15 cellular contexts compared by ENCODE assay signal in the genomic region with DNA sequence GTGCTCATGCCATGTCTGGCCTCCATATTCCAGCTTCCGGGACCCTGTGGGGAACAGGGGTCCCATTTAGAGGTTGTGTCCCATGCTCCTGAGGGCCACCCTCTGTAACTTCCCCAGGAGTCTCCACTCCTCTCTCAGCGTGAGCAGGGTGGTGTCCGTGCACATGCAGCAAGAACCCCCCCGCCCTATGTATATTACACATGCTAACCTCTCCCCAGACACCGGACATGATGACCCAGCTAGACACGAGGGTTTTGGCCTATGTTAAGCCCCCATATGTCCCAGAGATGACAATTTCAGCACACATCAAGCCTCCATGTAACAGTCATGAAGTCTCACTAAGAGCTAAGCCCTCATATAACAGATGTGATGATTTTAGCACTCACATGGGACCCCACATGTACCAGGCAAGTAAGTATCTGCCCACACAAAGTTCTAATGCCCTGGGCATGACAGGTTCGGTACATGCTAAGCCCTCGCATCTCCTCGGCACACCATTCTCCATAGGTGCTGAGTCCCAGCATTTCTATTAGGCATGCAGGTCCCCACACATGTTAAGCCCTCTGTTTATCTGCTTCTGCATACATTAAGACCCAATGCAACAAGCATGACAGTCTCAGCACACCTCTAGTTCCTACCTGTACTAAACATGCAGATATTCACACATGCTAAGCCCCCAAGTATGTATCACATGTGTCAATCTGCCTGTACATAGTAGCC. TPM values are rescaled to one million over a fixed set of nuclear protein-coding genes. Genes with fewer than 3 reads are reported as not detected.
DNase-seq lines count a peak whose midpoint lies in the region; ATAC-seq and TF ChIP-seq lines count a peak whose summit lies in the region.
"Had no signal": no experiment of that assay in that cellular context is flagged by ENCODE, and none has a peak within 500 bp of the region (broad histone marks: within the 10 kb centered on the region; RNA-seq: fewer than 3 reads in every experiment).

No MANE protein-coding gene starts in this region.

- peak overlapping the region in 2 of 3 donors; percentile 100 for H3K9ac ChIP-seq in skeletal muscle tissue (ENCODE audit: low read depth in 1 of 3, low read length in 3 of 3)

- H3F3A ChIP-seq in GM23338 (replicated peaks; ENCODE audit: low read depth) = peaks cover 22% of the 10 kb centered on the region

- TF ChIP-seq EP300 in esophagus muscularis mucosa (IDR thresholded peaks at IDR 0.05) = no peak

- H3K4me2 ChIP-seq in GM23338 = no peak overlapping the region

- H3K4me1 Mint-ChIP-seq in GM23338 = peaks cover 56% of the 10 kb centered on the region

- H3K79me2 ChIP-seq in GM23338 (replicated peaks; ENCODE audit: insufficient read depth) = peaks cover 19% of the 10 kb centered on the region

- H3K36me3 Mint-ChIP-seq in GM23338 (ENCODE audit: low read depth) = peaks cover 28% of the 10 kb centered on the region
- H3K36me3 Mint-ChIP-seq: stimulated activated memory B cell treated with anti-CD40 and anti-IgM and Interleukin-4, amounts not matched to agents 10 μg/mL and 1 μg/mL and 100 μg/mL, for 72 hours had no signal

- peaks cover 15% of the 10 kb centered on the region; the same call in 1 of the 2 replicates for H3K36me3 ChIP-seq in GM23338 (ENCODE audit: insufficient read depth)
- H3K36me3 ChIP-seq in SJSA1 = peaks cover 57% of the 10 kb centered on the region
- peaks cover 0 to 24% (median 21%) of the 10 kb centered on the region in 4 donors for H3K36me3 ChIP-seq in esophagus muscularis mucosa
- peaks cover 34 to 43% (median 37%) of the 10 kb centered on the region in 3 donors for H3K36me3 ChIP-seq in skeletal muscle tissue (ENCODE audit: control insufficient read depth in 3 of 3, insufficient read depth in 3 of 3, low read length in 3 of 3)
- H3K36me3 ChIP-seq in aorta (ENCODE audit: control insufficient read depth in 1 of 2, insufficient read depth in 2 of 2, low read length in 1 of 2) = no peaks in the 10 kb centered on the region

- TF ChIP-seq CTCF in GM23338 (conservative IDR thresholded peaks at IDR 0.05; ENCODE audit: low read depth in 2 of 2) (no peak), esophagus muscularis mucosa (IDR thresholded peaks at IDR 0.05) (no peak)

- no peaks in the 10 kb centered on the region for H3K9me2 ChIP-seq in GM23338 (ENCODE audit: insufficient read depth)

- H3K9me3 ChIP-seq in SJSA1 (replicated peaks) = no peaks in the 10 kb centered on the region
- no peaks in the 10 kb centered on the region for H3K9me3 ChIP-seq in esophagus muscularis mucosa
- H3K9me3 ChIP-seq in skeletal muscle tissue (ENCODE audit: control insufficient read depth in 3 of 3, low read length in 3 of 3) = no peaks in the 10 kb centered on the region
- no peaks in the 10 kb centered on the region for H3K9me3 ChIP-seq in aorta (ENCODE audit: control insufficient read depth, low read length)

- H2AFZ ChIP-seq in GM23338 = no peak overlapping the region

- DNase-seq in GM23338 (ENCODE audit: low spot score) (no peak), SJSA1 (ENCODE audit: low read depth in 1 of 2, low spot score in 2 of 2) (no peak), esophagus muscularis mucosa (ENCODE audit: extremely low spot score) (no peak), SKM-1 treated with dmso at 0.1 percent for 144 hours (lab: John Stamatoyannopoulos, UW; ENCODE audit: unreplicated experiment) (no peak), aorta (no peak)
- DNase-seq in activated CD4-positive, CD25-positive, alpha-beta regulatory T cell (lab: John Stamatoyannopoulos, UW) = no peak
- DNase-seq: activated B cell treated with CpG ODN at 0.5 μM for 24 hours; activated effector memory CD4-positive, alpha-beta T cell treated with anti-CD3 and anti-CD28 coated beads, Interleukin-2, amount 50 U/mL, for 16 hours; cortex of kidney; NCI-H446 treated with DMSO at 0.1 percent for 48 hours; stimulated activated CD4-positive, alpha-beta T cell treated with anti-CD3 and anti-CD28 coated beads, Interleukin-2, amount 100 ng/mL, for 24 hours had no signal

- H4K20me1 ChIP-seq in GM23338 (replicated peaks; ENCODE audit: insufficient read depth) = no peaks in the 10 kb centered on the region

- H3K27ac Mint-ChIP-seq in GM23338 = peak overlapping the region; percentile 44
- H3K27ac Mint-ChIP-seq: activated B cell treated with CpG ODN at 0.5 μM for 24 hours had no signal

- 79% methylated on average over 6 of the region's 9 CpGs for WGBS in esophagus muscularis mucosa
- WGBS in aorta, 2 donors = 84 to 87% methylated on average over 9 of the region's 9 CpGs

- peaks cover 25% of the 10 kb centered on the region for H3K27me3 Mint-ChIP-seq in GM23338 (ENCODE audit: insufficient read depth, low read depth, poor library complexity)
- H3K27me3 Mint-ChIP-seq: activated B cell treated with CpG ODN at 0.5 μM for 24 hours had no signal

- peak overlapping the region; percentile 96; the same call in 1 of the 2 replicates for H3K27ac ChIP-seq in GM23338 (ENCODE audit: low read depth)
- H3K27ac ChIP-seq in SJSA1 = peak overlapping the region; percentile 94; the same call in 1 of the 2 replicates
- H3K27ac ChIP-seq in esophagus muscularis mucosa (replicated peaks in 1 of 4) = peak overlapping the region; percentile 93 to 97 (median 95)
- H3K27ac ChIP-seq in skeletal muscle tissue (ENCODE audit: low read depth, low read length) = peak overlapping the region; percentile 99
- peak overlapping the region in 1 of 2 donors; percentile 90 for H3K27ac ChIP-seq in aorta (ENCODE audit: low read depth in 1 of 2, low read length in 2 of 2)

- intact Hi-C loops in esophagus muscularis mucosa (cut with DNase I) = no loop called here
- intact Hi-C loops in aorta (cut with DNase I) = loop anchor here in 1 of 2 donors (10.0 kb wide), 1 partner anchor 523 kb away; a partner anchor contains a TSS

- H3K4me3 ChIP-seq in GM23338 (no peak overlapping the region), SJSA1 (no peak overlapping the region), esophagus muscularis mucosa (no peak overlapping the region), skeletal muscle tissue (ENCODE audit: low read length in 3 of 3) (peak overlapping the region; percentile 67 to 76 (median 75)), aorta (ENCODE audit: low read length in 2 of 2) (no peak overlapping the region)

- no peak for TF ChIP-seq POLR2A in esophagus muscularis mucosa (IDR thresholded peaks at IDR 0.05; ENCODE audit: low read depth)

- H3K4me1 ChIP-seq in GM23338 (ENCODE audit: insufficient read depth) (peaks cover 52% of the 10 kb centered on the region), SJSA1 (replicated peaks) (peaks cover 71% of the 10 kb centered on the region), esophagus muscularis mucosa (peaks cover 84 to 88% (median 86%) of the 10 kb centered on the region in 4 donors), skeletal muscle tissue (ENCODE audit: control insufficient read depth in 3 of 3, insufficient read depth in 3 of 3, low read length in 3 of 3) (peaks cover 60 to 79% (median 73%) of the 10 kb centered on the region in 3 donors), aorta (ENCODE audit: control insufficient read depth in 1 of 2, insufficient read depth in 2 of 2, low read length in 2 of 2) (peaks cover 2 to 6% of the 10 kb centered on the region in 2 donors)

- ATAC-seq in GM23338 (no peak), GM19328 (IDR thresholded peaks at IDR 0.05; ENCODE audit: unreplicated experiment) (no peak), aorta (ENCODE audit: low FRiP score) (no peak)
- ATAC-seq: stimulated activated memory B cell treated with anti-CD40 and anti-IgM and Interleukin-4, amounts not matched to agents 10 μg/mL and 1 μg/mL and 100 μg/mL, for 72 hours had no signal

- H3K4me3 Mint-ChIP-seq in GM23338 = no peak overlapping the region
- H3K4me3 Mint-ChIP-seq: activated B cell treated with CpG ODN at 0.5 μM for 24 hours; stimulated activated memory B cell treated with anti-CD40 and anti-IgM and Interleukin-4, amounts not matched to agents 10 μg/mL and 1 μg/mL and 100 μg/mL, for 72 hours had no signal

- no peaks in the 10 kb centered on the region for H3K27me3 ChIP-seq in GM23338 (ENCODE audit: insufficient read depth)
- no peaks in the 10 kb centered on the region for H3K27me3 ChIP-seq in SJSA1 (replicated peaks)
- no peaks in the 10 kb centered on the region for H3K27me3 ChIP-seq in esophagus muscularis mucosa
- no peaks in the 10 kb centered on the region for H3K27me3 ChIP-seq in skeletal muscle tissue (ENCODE audit: control insufficient read depth in 3 of 3, insufficient read depth in 3 of 3, low read length in 3 of 3)
- H3K27me3 ChIP-seq in aorta (ENCODE audit: control insufficient read depth in 1 of 2, insufficient read depth in 2 of 2, low read length in 1 of 2) = no peaks in the 10 kb centered on the region

- H3K9me3 Mint-ChIP-seq in GM23338 = no peaks in the 10 kb centered on the region; the same call in 2 of the 3 replicates
- H3K9me3 Mint-ChIP-seq: activated B cell treated with CpG ODN at 0.5 μM for 24 hours; stimulated activated memory B cell treated with anti-CD40 and anti-IgM and Interleukin-4, amounts not matched to agents 10 μg/mL and 1 μg/mL and 100 μg/mL, for 72 hours had no signal

RNA-seq across cellular contexts. Expression of a gene that starts 7.1 kb away (rescaled TPM):
- 39.5 and 49.0 TPM in 2 replicates for total RNA-seq in GM23338 (2014; rRNA removed; shearing (Covaris generic))
- polyA plus RNA-seq in GM23338 (2016; fragmentation: Nextera tagmentation; extraction: Ambion mirVana) (28.3 and 29.3 TPM in 2 replicates), aorta (10 to 100 TPM; 29.9 to 53.1 TPM)
- 26.3 and 42.0 TPM in 2 replicates for total RNA-seq in SJSA1 (2014; rRNA removed; shearing (Covaris generic))
- total RNA-seq in esophagus muscularis mucosa (10 to 100 TPM; 38.3 to 76.9 (median 52.9) TPM), skeletal muscle tissue (58.5 TPM), aorta (10 to 100 TPM; 43.4 to 67.9 TPM)

RNA-seq across cellular contexts. Expression of a gene that starts 8.4 kb away (rescaled TPM):
- 144 and 167 TPM in 2 replicates for total RNA-seq in GM23338 (2014; rRNA removed; shearing (Covaris generic))
- polyA plus RNA-seq in GM23338 (2016; fragmentation: Nextera tagmentation; extraction: Ambion mirVana) = 53.9 and 65.5 TPM in 2 replicates
- 160 and 229 TPM in 2 replicates for total RNA-seq in SJSA1 (2014; rRNA removed; shearing (Covaris generic))
- total RNA-seq in esophagus muscularis mucosa = 10 to 100 TPM; 38.2 to 42.4 (median 40.6) TPM
- 53.2 TPM for total RNA-seq in skeletal muscle tissue
- total RNA-seq in aorta = 10 to 100 TPM; 52.5 to 56.9 TPM
- 10 to 100 TPM; 18.8 to 29.0 TPM for polyA plus RNA-seq in aorta

RNA-seq across cellular contexts. Expression of a gene that starts 14.3 kb away (rescaled TPM):
- total RNA-seq in GM23338 (2014; rRNA removed; shearing (Covaris generic)) = 61.3 and 67.8 TPM in 2 replicates
- polyA plus RNA-seq in GM23338 (2016; fragmentation: Nextera tagmentation; extraction: Ambion mirVana) (82.3 and 105 TPM in 2 replicates), aorta (10 to 100 TPM; 24.2 to 29.9 TPM)
- total RNA-seq in SJSA1 (2014; rRNA removed; shearing (Covaris generic)) = 84.6 and 124 TPM in 2 replicates
- total RNA-seq in esophagus muscularis mucosa (10 to 100 TPM; 39.7 to 55.8 (median 42.4) TPM), skeletal muscle tissue (61.1 TPM), aorta (10 to 100 TPM; 28.4 to 28.8 TPM)

RNA-seq across cellular contexts. Expression of a gene that starts 48.3 kb away (rescaled TPM):
- 8.6 and 11.5 TPM in 2 replicates for total RNA-seq in GM23338 (2014; rRNA removed; shearing (Covaris generic))
- polyA plus RNA-seq in GM23338 (2016; fragmentation: Nextera tagmentation; extraction: Ambion mirVana) (3.6 and 6.0 TPM in 2 replicates), aorta (not detected)
- total RNA-seq in SJSA1 (2014; rRNA removed; shearing (Covaris generic)) = 0.26 TPM in 1 of 2 replicates, not detected in the other
- total RNA-seq in esophagus muscularis mucosa (1 to 10 TPM in 1 of 4 donors, under 1 TPM in 2, not detected in 1; 0.29 to 1.3 (median 0.33) TPM), skeletal muscle tissue (0.52 TPM), aorta (under 1 TPM; 0.21 to 0.55 TPM)
- total RNA-seq: RPMI7951 had no signal

RNA-seq across cellular contexts. Expression of a gene that starts 51.4 kb away (rescaled TPM):
- 19.8 and 29.1 TPM in 2 replicates for total RNA-seq in GM23338 (2014; rRNA removed; shearing (Covaris generic))
- polyA plus RNA-seq in GM23338 (2016; fragmentation: Nextera tagmentation; extraction: Ambion mirVana) (5.2 and 6.9 TPM in 2 replicates), aorta (10 to 100 TPM in 1 of 2 donors, 1 to 10 TPM in 1; 6.4 to 28.3 TPM)
- total RNA-seq in SJSA1 (2014; rRNA removed; shearing (Covaris generic)) = 10.9 and 18.7 TPM in 2 replicates
- total RNA-seq in esophagus muscularis mucosa (10 to 100 TPM; 31.1 to 38.9 (median 36.8) TPM), skeletal muscle tissue (9.4 TPM), aorta (10 to 100 TPM; 38.4 to 52.2 TPM)

Comparison
In these comparisons a context has a peak if more than half of its experiments do, and no peak if none do; other contexts are left out.
1. H3K4me3 ChIP-seq: peak in skeletal muscle tissue (3 of 3); none in GM23338 (single experiment), SJSA1 (single experiment), esophagus muscularis mucosa (0 of 4) and aorta (0 of 2).